Comparison of ENCODE assay signal across 9 cellular contexts in the genomic region with DNA sequence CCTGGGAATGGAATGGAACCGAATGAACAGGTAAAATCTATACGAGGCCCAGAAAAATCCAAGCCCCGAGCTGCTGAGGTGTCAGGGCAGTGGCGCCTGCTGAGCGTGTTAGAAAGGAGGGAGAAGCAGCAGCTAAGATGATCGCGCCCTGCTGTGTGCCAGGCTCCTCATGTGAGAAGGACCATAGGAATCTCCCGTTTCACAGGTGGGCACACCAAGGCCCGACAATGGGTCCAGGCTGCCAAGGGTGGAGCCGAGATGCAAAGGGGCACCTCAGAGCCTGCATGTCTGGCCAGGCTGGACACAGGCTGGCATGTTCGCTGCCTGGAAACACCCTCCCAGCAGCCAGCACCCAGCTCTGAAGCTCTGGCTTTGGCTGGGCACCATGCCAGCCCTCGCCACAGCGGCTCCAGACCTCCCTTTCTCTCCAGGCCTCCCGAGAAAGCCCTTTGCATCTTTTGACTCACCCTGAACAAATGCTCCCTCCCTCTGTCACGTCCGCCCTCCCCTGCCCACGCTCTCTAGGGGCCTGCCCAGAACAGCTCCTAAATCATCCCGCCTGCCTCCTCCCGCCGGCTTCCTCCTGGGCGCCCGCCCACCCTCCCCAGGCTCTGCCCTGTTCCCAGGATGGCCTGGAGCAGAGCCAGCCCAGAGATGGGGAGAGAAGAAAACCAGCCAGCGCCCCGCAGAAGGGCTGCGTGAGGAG.
A peak's percentile ranks its signal among the peaks of the same experiment; 100 is the strongest.
DNase-seq lines count a peak whose midpoint lies in the region; ATAC-seq and TF ChIP-seq lines count a peak whose summit lies in the region.
"Had no signal": no experiment of that assay in that cellular context is flagged by ENCODE, and none has a peak within 500 bp of the region (broad histone marks: within the 10 kb centered on the region; RNA-seq: fewer than 3 reads in every experiment).

No MANE protein-coding gene starts in this region.

- peak; percentile 29; the same call in 2 of the 3 replicates for ATAC-seq in DND-41 (ENCODE audit: insufficient read depth, low read depth)
- no peak for ATAC-seq in GM18861 (IDR thresholded peaks at IDR 0.05; ENCODE audit: unreplicated experiment)
- ATAC-seq in GM21381 (IDR thresholded peaks at IDR 0.05; ENCODE audit: unreplicated experiment), result no peak

- H3K27ac Mint-ChIP-seq in activated CD4-positive, alpha-beta memory T cell treated with anti-CD3 and anti-CD28 coated beads, Interleukin-2, amount 10 ng/mL, durations not matched to agents 7 days and 5 days, result no peak overlapping the region
- H3K27ac Mint-ChIP-seq: IgD-negative memory B cell had no signal

- no peak overlapping the region for H3K4me3 Mint-ChIP-seq in activated CD4-positive, alpha-beta memory T cell treated with anti-CD3 and anti-CD28 coated beads, Interleukin-2, amount 10 ng/mL, durations not matched to agents 7 days and 5 days

- POLR2A ChIA-PET in activated CD4-positive, alpha-beta memory T cell treated with anti-CD3 and anti-CD28 coated beads, Interleukin-2, amount 10 ng/mL, durations not matched to agents 7 days and 5 days (lab: Charles Lee), result no interaction called here

- H3K9me3 ChIP-seq in DND-41 (ENCODE audit: insufficient read depth, low read length, severe bottlenecking) (no peaks in the 10 kb centered on the region), HUES48 (ENCODE audit: control insufficient read depth, insufficient read depth, low read length) (no peaks in the 10 kb centered on the region), SJCRH30 (replicated peaks) (no peaks in the 10 kb centered on the region)

- TF ChIP-seq CTCF in DND-41 (IDR thresholded peaks at IDR 0.05; ENCODE audit: borderline replicate concordance, extremely low read depth, low read length, poor library complexity, severe bottlenecking) (no peak), foreskin fibroblast (IDR thresholded peaks at IDR 0.05; ENCODE audit: low read depth, low read length) (no peak)

- no peaks in the 10 kb centered on the region for H3K4me1 Mint-ChIP-seq in activated CD4-positive, alpha-beta memory T cell treated with anti-CD3 and anti-CD28 coated beads, Interleukin-2, amount 10 ng/mL, durations not matched to agents 7 days and 5 days

- peaks cover 16% of the 10 kb centered on the region for H3K4me1 ChIP-seq in DND-41 (ENCODE audit: insufficient read depth, low read length)
- H3K4me1 ChIP-seq in HUES48 (ENCODE audit: control insufficient read depth, insufficient read depth, low read length), result peaks cover 28% of the 10 kb centered on the region
- peaks cover 15% of the 10 kb centered on the region for H3K4me1 ChIP-seq in SJCRH30

- DNase-seq in DND-41, result peak; percentile 56
- DNase-seq in SJCRH30, result peak; percentile 91 to 92
- DNase-seq in foreskin fibroblast, result peak; percentile 99
- DNase-seq in pons (ENCODE audit: low spot score), result peak; percentile 19
- DNase-seq in activated CD4-positive, alpha-beta memory T cell treated with anti-CD3 and anti-CD28 coated beads, Interleukin-2, amount 10 ng/mL, durations not matched to agents 7 days and 5 days, result no peak

- no peaks in the 10 kb centered on the region for H3K9me3 Mint-ChIP-seq in activated CD4-positive, alpha-beta memory T cell treated with anti-CD3 and anti-CD28 coated beads, Interleukin-2, amount 10 ng/mL, durations not matched to agents 7 days and 5 days
- H3K9me3 Mint-ChIP-seq: IgD-negative memory B cell had no signal

- H3K36me3 Mint-ChIP-seq in activated CD4-positive, alpha-beta memory T cell treated with anti-CD3 and anti-CD28 coated beads, Interleukin-2, amount 10 ng/mL, durations not matched to agents 7 days and 5 days (ENCODE audit: low read depth), result no peaks in the 10 kb centered on the region
- H3K36me3 Mint-ChIP-seq: IgD-negative memory B cell had no signal

- CTCF ChIA-PET in activated CD4-positive, alpha-beta memory T cell treated with anti-CD3 and anti-CD28 coated beads, Interleukin-2, amount 10 ng/mL, durations not matched to agents 7 days and 5 days (lab: Charles Lee), result interaction anchor here (2.0 to 2.8 kb wide), 2 partner anchors 26 to 221 kb away, joined by 8 to 11 read pairs; no protein-coding TSS in a partner anchor

- no peaks in the 10 kb centered on the region for H4K20me1 ChIP-seq in DND-41 (ENCODE audit: insufficient read depth, low read length)

- no peaks in the 10 kb centered on the region for H3K79me2 ChIP-seq in DND-41 (ENCODE audit: insufficient read depth, low read length)

- no peak overlapping the region for H2AFZ ChIP-seq in DND-41 (ENCODE audit: low read depth, low read length)

- H3K9ac ChIP-seq in DND-41 (ENCODE audit: low read depth, low read length) (no peak overlapping the region), HUES48 (ENCODE audit: low read depth, low read length) (no peak overlapping the region)

- H3K27me3 ChIP-seq in DND-41 (ENCODE audit: insufficient read depth, low read length, poor library complexity) (no peaks in the 10 kb centered on the region), HUES48 (ENCODE audit: control insufficient read depth, insufficient read depth, low read length) (no peaks in the 10 kb centered on the region), SJCRH30 (no peaks in the 10 kb centered on the region)

- H3K36me3 ChIP-seq in DND-41 (ENCODE audit: insufficient read depth, low read length) (no peaks in the 10 kb centered on the region), HUES48 (ENCODE audit: control insufficient read depth, insufficient read depth, low read length) (no peaks in the 10 kb centered on the region), SJCRH30 (no peaks in the 10 kb centered on the region)

- no peak overlapping the region; the same call in 1 of the 2 replicates for H3K27ac ChIP-seq in DND-41 (ENCODE audit: low read length)
- H3K27ac ChIP-seq in HUES48 (ENCODE audit: low read depth, low read length), result peak overlapping the region; percentile 38
- H3K27ac ChIP-seq in SJCRH30, result no peak overlapping the region

- H3K27me3 Mint-ChIP-seq in activated CD4-positive, alpha-beta memory T cell treated with anti-CD3 and anti-CD28 coated beads, Interleukin-2, amount 10 ng/mL, durations not matched to agents 7 days and 5 days, result peaks cover 2% of the 10 kb centered on the region

- no peak overlapping the region for H3K4me2 ChIP-seq in DND-41 (ENCODE audit: insufficient read depth, low read length)

- H3K4me3 ChIP-seq in DND-41 (ENCODE audit: low read depth in 1 of 2, low read length in 2 of 2) (no peak overlapping the region), HUES48 (ENCODE audit: low read depth, low read length) (no peak overlapping the region), SJCRH30 (no peak overlapping the region), foreskin fibroblast (ENCODE audit: low read depth in 1 of 2, low read length in 2 of 2) (peak overlapping the region; percentile 14 to 24)

Comparison
In these comparisons a context has a peak if more than half of its experiments do, and no peak if none do; other contexts are left out.
1. H3K4me3 ChIP-seq: peak in foreskin fibroblast (2 of 2); none in DND-41 (0 of 2), HUES48 (single experiment) and SJCRH30 (single experiment).